ENCODE assay signal across 17 cellular contexts in the genomic region with DNA sequence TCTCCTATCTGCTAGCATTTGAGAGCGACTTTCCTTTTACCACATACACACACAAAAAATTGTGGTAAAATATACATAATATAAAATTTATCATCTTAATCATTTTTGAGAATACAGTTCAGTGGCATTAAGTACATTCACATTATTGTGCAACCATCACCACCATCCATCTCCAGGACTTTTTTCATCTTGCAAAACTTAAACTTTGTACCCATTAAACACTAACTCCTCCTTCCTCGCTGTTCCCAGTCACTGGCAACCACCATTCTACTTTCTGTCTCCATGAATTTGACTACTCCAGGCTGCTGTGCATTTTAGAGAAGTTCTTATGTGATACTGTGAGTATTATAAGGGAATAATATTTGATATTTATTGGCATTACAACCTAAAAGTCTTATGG.
"Had no signal": no experiment of that assay in that cellular context is flagged by ENCODE, and none has a peak within 500 bp of the region (broad histone marks: within the 10 kb centered on the region; RNA-seq: fewer than 3 reads in every experiment).

No MANE protein-coding gene starts in this region.

- H3K9me3 ChIP-seq: ascending aorta, breast epithelium, left lung, ovary, sigmoid colon, testis had no signal

- H3K4me1 ChIP-seq: breast epithelium had no signal

- H3K27me3 Mint-ChIP-seq: dendritic cell treated with granulocyte-macrophage colony-stimulating factor and Interleukin-4, amounts not matched to agents 40 ng/mL and 50 ng/mL, for 4 days; stimulated activated naive CD8-positive, alpha-beta T cell treated with anti-CD3 and anti-CD28 coated beads, Interleukin-15, amount 100 ng/mL, for 72 hours had no signal

- H3K4me3 Mint-ChIP-seq: activated naive CD8-positive, alpha-beta T cell treated with anti-CD3 and anti-CD28 coated beads, Interleukin-2, amount 50 U/mL, for 24 hours; dendritic cell treated with granulocyte-macrophage colony-stimulating factor and Interleukin-4, amounts not matched to agents 40 ng/mL and 50 ng/mL, for 4 days; effector memory CD8-positive, alpha-beta T cell; memory B cell; neural crest cell; stimulated activated naive CD8-positive, alpha-beta T cell treated with anti-CD3 and anti-CD28 coated beads, Interleukin-15, amount 100 ng/mL, for 72 hours had no signal

- ATAC-seq: activated naive CD8-positive, alpha-beta T cell treated with anti-CD3 and anti-CD28 coated beads, Interleukin-2, amount 50 U/mL, for 24 hours; effector memory CD8-positive, alpha-beta T cell; stimulated activated naive CD8-positive, alpha-beta T cell treated with anti-CD3 and anti-CD28 coated beads, Interleukin-15, amount 100 ng/mL, for 72 hours had no signal

- H3K9me3 Mint-ChIP-seq: activated naive CD8-positive, alpha-beta T cell treated with anti-CD3 and anti-CD28 coated beads, Interleukin-2, amount 50 U/mL, for 24 hours; dendritic cell treated with granulocyte-macrophage colony-stimulating factor and Interleukin-4, amounts not matched to agents 40 ng/mL and 50 ng/mL, for 4 days; effector memory CD8-positive, alpha-beta T cell; memory B cell; neural crest cell; stimulated activated naive CD8-positive, alpha-beta T cell treated with anti-CD3 and anti-CD28 coated beads, Interleukin-15, amount 100 ng/mL, for 72 hours had no signal

- H3K27ac ChIP-seq: ascending aorta, breast epithelium, epithelial cell of prostate, left lung, ovary, sigmoid colon, testis had no signal

- H3K4me3 ChIP-seq: ascending aorta, breast epithelium, left lung, ovary, sigmoid colon, testis had no signal

- H3K4me1 Mint-ChIP-seq: activated naive CD8-positive, alpha-beta T cell treated with anti-CD3 and anti-CD28 coated beads, Interleukin-2, amount 50 U/mL, for 24 hours; memory B cell; stimulated activated naive CD8-positive, alpha-beta T cell treated with anti-CD3 and anti-CD28 coated beads, Interleukin-15, amount 100 ng/mL, for 72 hours had no signal

- H3K36me3 ChIP-seq: ascending aorta, breast epithelium, left lung, ovary, sigmoid colon had no signal

- H3K27ac Mint-ChIP-seq: activated naive CD8-positive, alpha-beta T cell treated with anti-CD3 and anti-CD28 coated beads, Interleukin-2, amount 50 U/mL, for 24 hours; dendritic cell treated with granulocyte-macrophage colony-stimulating factor and Interleukin-4, amounts not matched to agents 40 ng/mL and 50 ng/mL, for 4 days; effector memory CD8-positive, alpha-beta T cell; memory B cell; stimulated activated naive CD8-positive, alpha-beta T cell treated with anti-CD3 and anti-CD28 coated beads, Interleukin-15, amount 100 ng/mL, for 72 hours had no signal

- H3K27me3 ChIP-seq: ascending aorta, breast epithelium, left lung, ovary, sigmoid colon, testis had no signal

- DNase-seq: activated CD4-positive, CD25-positive, alpha-beta regulatory T cell treated with anti-CD3 and anti-CD28 coated beads, Interleukin-2, amount 50 U/mL, for 72 hours; activated naive CD4-positive, alpha-beta T cell treated with Interleukin-2 at 50 U/mL for 16 hours; activated naive CD8-positive, alpha-beta T cell treated with anti-CD3 and anti-CD28 coated beads, Interleukin-2, amount 50 U/mL, for 24 hours; activated T-cell treated with anti-CD3 and anti-CD28 coated beads for 4 hours; effector memory CD8-positive, alpha-beta T cell; left lung; ovary; sigmoid colon; stimulated activated CD4-positive, alpha-beta T cell treated with anti-CD3 and anti-CD28 coated beads, Interleukin-1b, Interleukin-23, amount 100 ng/mL, for 48 hours; stimulated activated naive CD8-positive, alpha-beta T cell treated with anti-CD3 and anti-CD28 coated beads, Interleukin-15, amount 100 ng/mL, for 72 hours; testis had no signal

- H3K36me3 Mint-ChIP-seq: memory B cell had no signal
